In genomic region chr11:75204685-75205667, GRCh38 we compare ENCODE assay signal across 1 cellular context.
A peak's percentile ranks its signal among the peaks of the same experiment; 100 is the strongest.
TF ChIP-seq lines count a peak whose summit lies in the region.

No MANE protein-coding gene starts in this region.

TF ChIP-seq in H1, 55 proteins besides CTCF, POLR2A, EP300 and RAD21 (continued from another document):
- TF ChIP-seq FOSL1 (IDR thresholded peaks at IDR 0.05; ENCODE audit: insufficient read depth, low read depth, low read length): no peak
- no peak for TF ChIP-seq EGR1 (IDR thresholded peaks at IDR 0.05; ENCODE audit: borderline replicate concordance, low read depth, low read length)
- TF ChIP-seq TEAD4 (IDR thresholded peaks at IDR 0.05; ENCODE audit: low read depth, low read length): no peak
- peak; percentile 24; the same call in 1 of the 2 replicates for TF ChIP-seq GABPA (IDR thresholded peaks at IDR 0.05; ENCODE audit: borderline replicate concordance, insufficient read depth, low read length)
- peak; percentile 32; the same call in 1 of the 2 replicates for TF ChIP-seq BACH1 (IDR thresholded peaks at IDR 0.05; ENCODE audit: low read length)
- TF ChIP-seq YY1 (IDR thresholded peaks at IDR 0.05; ENCODE audit: low read depth, low read length): 0 out of 2 replicates have a peak, but pooled peaks have one; percentile 21
- TF ChIP-seq SP1 (IDR thresholded peaks at IDR 0.05; ENCODE audit: low read depth, low read length): no peak
TF ChIP-seq in H1: peak in this region for 3.
